In genomic region chr20:41615671-41616070, GRCh38 we compare ENCODE assay signal across 17 cellular contexts. TPM values are rescaled to one million over a fixed set of nuclear protein-coding genes. Genes with fewer than 3 reads are reported as not detected.
DNase-seq lines count a peak whose midpoint lies in the region; ATAC-seq, FAIRE-seq and TF ChIP-seq lines count a peak whose summit lies in the region.
"Had no signal": no experiment of that assay in that cellular context is flagged by ENCODE, and none has a peak within 500 bp of the region (broad histone marks: within the 10 kb centered on the region; RNA-seq: fewer than 3 reads in every experiment).

No MANE protein-coding gene starts in this region.

- H2AK5ac ChIP-seq in trophoblast cell (ENCODE audit: low read length), result no peak overlapping the region

- H3K36me3 ChIP-seq in astrocyte (ENCODE audit: insufficient read depth, low read length), result no peaks in the 10 kb centered on the region
- no peaks in the 10 kb centered on the region for H3K36me3 ChIP-seq in trophoblast cell (ENCODE audit: control insufficient read depth in 1 of 2, insufficient read depth in 2 of 2, low read length in 2 of 2)
- H3K36me3 ChIP-seq: tibial nerve had no signal

- H2AFZ ChIP-seq in astrocyte (ENCODE audit: low read depth, low read length), result no peak overlapping the region
- H2AFZ ChIP-seq in trophoblast cell (ENCODE audit: insufficient read depth, low read length, poor library complexity), result no peak overlapping the region

- H3K4me2 ChIP-seq in astrocyte (ENCODE audit: low read length), result no peak overlapping the region
- H3K4me2 ChIP-seq in trophoblast cell (ENCODE audit: low read length), result no peak overlapping the region

- H3K9me3 ChIP-seq in astrocyte (ENCODE audit: insufficient read depth, low read depth, low read length), result no peaks in the 10 kb centered on the region
- H3K9me3 ChIP-seq in trophoblast cell (ENCODE audit: insufficient read depth, low read depth, low read length), result no peaks in the 10 kb centered on the region
- H3K9me3 ChIP-seq: body of pancreas, tibial nerve had no signal

- no peak for TF ChIP-seq CTCF in astrocyte (IDR thresholded peaks at IDR 0.05; ENCODE audit: insufficient read depth, low read depth, low read length)

- no peaks in the 10 kb centered on the region for H3K27me3 Mint-ChIP-seq in activated T-cell treated with anti-CD3 and anti-CD28 coated beads, Interleukin-2, amount 50 U/mL, for 4 hours (ENCODE audit: low read depth)
- no peaks in the 10 kb centered on the region for H3K27me3 Mint-ChIP-seq in astrocyte (ENCODE audit: low read depth, unreplicated experiment)

- H3K27ac ChIP-seq in astrocyte (ENCODE audit: low read depth, low read length) (no peak overlapping the region), trophoblast cell (ENCODE audit: low read depth, low read length) (no peak overlapping the region)
- H3K27ac ChIP-seq: body of pancreas, dorsolateral prefrontal cortex, tibial nerve had no signal

- FAIRE-seq in astrocyte (lab: Jason Lieb, UNC), result no peak
- FAIRE-seq: D721Med, K562 had no signal

- H3K79me2 ChIP-seq in astrocyte (ENCODE audit: insufficient read depth, low read length) (peaks cover 70% of the 10 kb centered on the region), trophoblast cell (ENCODE audit: control insufficient read depth, insufficient read depth, low read length, poor library complexity) (peaks cover 9% of the 10 kb centered on the region)

- no peak for ATAC-seq in activated T-cell treated with anti-CD3 and anti-CD28 coated beads, Interleukin-2, amount 50 U/mL, for 4 hours
- ATAC-seq: body of pancreas, esophagus mucosa, K562 had no signal

- H2BK5ac ChIP-seq in trophoblast cell (ENCODE audit: low read depth, low read length, poor library complexity), result no peak overlapping the region

- no peak overlapping the region for H3K18ac ChIP-seq in trophoblast cell (ENCODE audit: low read length)

- no peak for DNase-seq in activated T-cell treated with anti-CD3 and anti-CD28 coated beads, Interleukin-2, amount 50 U/mL, for 4 hours
- DNase-seq in activated T-cell treated with anti-CD3 and anti-CD28 coated beads, Interleukin-2, amount 50 U/mL, for 1 hour, result no peak
- DNase-seq in MV-4-11 (lab: John Stamatoyannopoulos, UW) (peak; percentile 25), astrocyte (ENCODE audit: low read depth) (no peak), trophoblast cell (no peak), NCI-H510A treated with DMSO at 0.1 percent for 48 hours (lab: John Stamatoyannopoulos, UW) (no peak)
- DNase-seq in stimulated activated CD4-positive, alpha-beta T cell treated with anti-CD3 and anti-CD28 coated beads, Interleukin-2, amount 100 ng/mL, for 24 hours, result no peak
- DNase-seq in activated CD8-positive, alpha-beta memory T cell treated with anti-CD3 and anti-CD28 coated beads, Interleukin-2, amount 50 U/mL, for 4 hours, result no peak
- DNase-seq: activated gamma-delta T cell; body of pancreas; dorsolateral prefrontal cortex; NCI-H187; stimulated activated CD4-positive, alpha-beta T cell treated with anti-CD3 and anti-CD28 coated beads, Interleukin-4, amount 100 ng/mL, for 4 hours had no signal

- H2BK120ac ChIP-seq in trophoblast cell (ENCODE audit: insufficient read depth, low read length, poor library complexity), result no peak overlapping the region

- no peak overlapping the region for H4K8ac ChIP-seq in trophoblast cell (ENCODE audit: low read depth, low read length)

- peaks cover 5% of the 10 kb centered on the region for H3K79me1 ChIP-seq in trophoblast cell (ENCODE audit: low read length)

- H4K20me1 ChIP-seq in astrocyte (ENCODE audit: insufficient read depth, low read length), result peaks cover 66% of the 10 kb centered on the region

- no peaks in the 10 kb centered on the region for H3K36me3 Mint-ChIP-seq in activated T-cell treated with anti-CD3 and anti-CD28 coated beads, Interleukin-2, amount 50 U/mL, for 4 hours (ENCODE audit: insufficient read depth)
- H3K36me3 Mint-ChIP-seq in astrocyte (ENCODE audit: low read depth, unreplicated experiment), result no peaks in the 10 kb centered on the region

- H3K23ac ChIP-seq in trophoblast cell (ENCODE audit: low read length), result no peak overlapping the region

- H3K9ac ChIP-seq in astrocyte (ENCODE audit: low read length) (no peak overlapping the region), trophoblast cell (ENCODE audit: low read length) (no peak overlapping the region)

- H3K4me1 Mint-ChIP-seq in activated T-cell treated with anti-CD3 and anti-CD28 coated beads, Interleukin-2, amount 50 U/mL, for 4 hours (ENCODE audit: low read depth), result peaks cover 56% of the 10 kb centered on the region
- peaks cover 23% of the 10 kb centered on the region for H3K4me1 Mint-ChIP-seq in astrocyte (ENCODE audit: low read depth, unreplicated experiment)

- H3K4me3 Mint-ChIP-seq in activated T-cell treated with anti-CD3 and anti-CD28 coated beads, Interleukin-2, amount 50 U/mL, for 4 hours, result peak overlapping the region; percentile 20
- peak overlapping the region; percentile 45 for H3K4me3 Mint-ChIP-seq in astrocyte (ENCODE audit: unreplicated experiment)

- no peak overlapping the region for H4K91ac ChIP-seq in trophoblast cell (ENCODE audit: low read depth, low read length)

- peaks cover 8% of the 10 kb centered on the region for H3K4me1 ChIP-seq in astrocyte (ENCODE audit: insufficient read depth, low read length)
- peaks cover 0 to 6% of the 10 kb centered on the region in 2 experiments for H3K4me1 ChIP-seq in trophoblast cell (ENCODE audit: control insufficient read depth in 1 of 2, insufficient read depth in 2 of 2, low read length in 2 of 2)

- H4K12ac ChIP-seq in trophoblast cell (ENCODE audit: low read depth, low read length), result no peak overlapping the region

- H3K27ac Mint-ChIP-seq in astrocyte (ENCODE audit: unreplicated experiment), result no peak overlapping the region

- H2BK12ac ChIP-seq in trophoblast cell (ENCODE audit: low read length), result no peak overlapping the region

- no CpG with 5 or more reads among the region's 3 CpGs for WGBS in trophoblast cell (ENCODE audit: extremely low coverage, insufficient coverage, insufficient read length)

- peak overlapping the region; percentile 31 for H3K4ac ChIP-seq in trophoblast cell (ENCODE audit: low read depth, low read length)

- H3K27me3 ChIP-seq in astrocyte (ENCODE audit: insufficient read depth, low read length) (no peaks in the 10 kb centered on the region), trophoblast cell (ENCODE audit: insufficient read depth, low read length) (no peaks in the 10 kb centered on the region)
- H3K27me3 ChIP-seq: body of pancreas, dorsolateral prefrontal cortex, tibial nerve had no signal

- no peak overlapping the region for H3K4me3 ChIP-seq in astrocyte (ENCODE audit: insufficient read depth, low read depth, low read length)
- H3K4me3 ChIP-seq in trophoblast cell (ENCODE audit: low read depth, low read length), result no peak overlapping the region
- H3K4me3 ChIP-seq: body of pancreas, K562, tibial nerve had no signal

- H3K9me3 Mint-ChIP-seq in activated T-cell treated with anti-CD3 and anti-CD28 coated beads, Interleukin-2, amount 50 U/mL, for 4 hours, result no peaks in the 10 kb centered on the region
- no peaks in the 10 kb centered on the region for H3K9me3 Mint-ChIP-seq in astrocyte (ENCODE audit: unreplicated experiment)

- H3K14ac ChIP-seq in trophoblast cell (ENCODE audit: low read length), result no peak overlapping the region

RNA-seq across cellular contexts. Expression of gene CHD6, which starts 2.5 kb away (rescaled TPM):
- total RNA-seq in activated T-cell treated with anti-CD3 and anti-CD28 coated beads, Interleukin-2, amount 50 U/mL, for 4 hours, result 10 to 100 TPM; 13.7 to 15.8 (median 15.5) TPM
- 41.4 and 44.7 TPM in 2 replicates for total RNA-seq in astrocyte
- 19.7 and 21.6 TPM in 2 replicates for polyA plus RNA-seq in trophoblast cell (2013)
